In genomic region chrX:25523574-25523973, GRCh38 we compare ENCODE assay signal across 10 cellular contexts.
A peak's percentile ranks its signal among the peaks of the same experiment; 100 is the strongest.
DNase-seq lines count a peak whose midpoint lies in the region; ATAC-seq and TF ChIP-seq lines count a peak whose summit lies in the region.
"Had no signal": no experiment of that assay in that cellular context is flagged by ENCODE, and none has a peak within 500 bp of the region (broad histone marks: within the 10 kb centered on the region; RNA-seq: fewer than 3 reads in every experiment).

No MANE protein-coding gene starts in this region.

- H3K27ac ChIP-seq in dorsolateral prefrontal cortex (peak overlapping the region in 2 of 59 donors; percentile 4 to 51), vagina (no peak overlapping the region)
- H3K27ac ChIP-seq: neutrophil had no signal

- no peak overlapping the region for H3K4me3 Mint-ChIP-seq in activated naive CD4-positive, alpha-beta T cell treated with anti-CD3 and anti-CD28 coated beads for 36 hours
- H3K4me3 Mint-ChIP-seq: activated B cell treated with CpG ODN at 0.5 μM for 24 hours had no signal

- intact Hi-C loops in activated naive CD4-positive, alpha-beta T cell treated with anti-CD3 and anti-CD28 coated beads for 36 hours (cut with micrococcal nuclease), result no loop called here
- intact Hi-C loops in dorsolateral prefrontal cortex (cut with DNase I), result no loop called here
- intact Hi-C loops in posterior cingulate gyrus (cut with DNase I), result no loop called here
- intact Hi-C loops in vagina (cut with DNase I), result no loop called here

- CTCF ChIA-PET in activated naive CD4-positive, alpha-beta T cell treated with anti-CD3 and anti-CD28 coated beads for 36 hours (lab: Charles Lee), result no interaction called here

- TF ChIP-seq CTCF in dorsolateral prefrontal cortex (IDR thresholded peaks at IDR 0.05 in 54 of 56, conservative IDR thresholded peaks at IDR 0.05 in 2 of 56; ENCODE audit: low read depth in 1 of 56, partially characterized antibody in 56 of 56) (peak in 53 of 56 donors; percentile 18 to 63 (median 40)), vagina (IDR thresholded peaks at IDR 0.05) (no peak)

- DNase-seq in activated naive CD4-positive, alpha-beta T cell treated with anti-CD3 and anti-CD28 coated beads for 36 hours, result peak; percentile 9
- no peak for DNase-seq in activated naive CD4-positive, alpha-beta T cell treated with Interleukin-2 at 50 U/mL for 16 hours
- DNase-seq in NCI-H446 treated with DMSO at 0.1 percent for 48 hours (lab: John Stamatoyannopoulos, UW) (peak; percentile 4), dorsolateral prefrontal cortex (peak in 3 of 10 donors; percentile 5 to 47 (median 39)), posterior cingulate gyrus (peak in 8 of 10 donors; percentile 11 to 84 (median 33)), vagina (ENCODE audit: extremely low spot score in 2 of 2) (no peak), ecto neural progenitor cell (ENCODE audit: low spot score) (no peak)
- DNase-seq: activated B cell treated with CpG ODN at 0.5 μM for 24 hours had no signal

- H3K4me1 ChIP-seq in vagina, result no peaks in the 10 kb centered on the region

- H3K27ac Mint-ChIP-seq in activated naive CD4-positive, alpha-beta T cell treated with anti-CD3 and anti-CD28 coated beads for 36 hours, result no peak overlapping the region
- H3K27ac Mint-ChIP-seq: activated B cell treated with CpG ODN at 0.5 μM for 24 hours had no signal

- ATAC-seq in HG02642 (IDR thresholded peaks at IDR 0.05; ENCODE audit: poor library complexity, unreplicated experiment), result no peak

- H3K4me3 ChIP-seq in dorsolateral prefrontal cortex, result peak overlapping the region in 7 of 59 donors; percentile 6 to 43 (median 15)
- H3K4me3 ChIP-seq in vagina, result no peak overlapping the region

- H3K27me3 Mint-ChIP-seq in activated naive CD4-positive, alpha-beta T cell treated with anti-CD3 and anti-CD28 coated beads for 36 hours (ENCODE audit: low read depth), result no peaks in the 10 kb centered on the region
- H3K27me3 Mint-ChIP-seq: activated B cell treated with CpG ODN at 0.5 μM for 24 hours had no signal

- H3K9me3 ChIP-seq in vagina, result no peaks in the 10 kb centered on the region
- H3K9me3 ChIP-seq: neutrophil had no signal

- H3K36me3 ChIP-seq in vagina, result no peaks in the 10 kb centered on the region
- H3K36me3 ChIP-seq: neutrophil had no signal

- peaks cover 0 to 77% (median 21%) of the 10 kb centered on the region in 45 donors for H3K27me3 ChIP-seq in dorsolateral prefrontal cortex
- no peaks in the 10 kb centered on the region for H3K27me3 ChIP-seq in vagina
- H3K27me3 ChIP-seq: neutrophil had no signal

- no peaks in the 10 kb centered on the region for H3K4me1 Mint-ChIP-seq in activated naive CD4-positive, alpha-beta T cell treated with anti-CD3 and anti-CD28 coated beads for 36 hours (ENCODE audit: low read depth)
- H3K4me1 Mint-ChIP-seq: activated B cell treated with CpG ODN at 0.5 μM for 24 hours had no signal

- H3K36me3 Mint-ChIP-seq in activated naive CD4-positive, alpha-beta T cell treated with anti-CD3 and anti-CD28 coated beads for 36 hours (ENCODE audit: low read depth), result no peaks in the 10 kb centered on the region

- no peak for TF ChIP-seq POLR2A in vagina (IDR thresholded peaks at IDR 0.05)

- H3K9me3 Mint-ChIP-seq in activated naive CD4-positive, alpha-beta T cell treated with anti-CD3 and anti-CD28 coated beads for 36 hours, result no peaks in the 10 kb centered on the region
- H3K9me3 Mint-ChIP-seq: activated B cell treated with CpG ODN at 0.5 μM for 24 hours had no signal

Comparison
In these comparisons a context has a peak if more than half of its experiments do, and no peak if none do; other contexts are left out.
1. DNase-seq: peak in activated naive CD4-positive, alpha-beta T cell treated with anti-CD3 and anti-CD28 coated beads for 36 hours (single experiment), NCI-H446 treated with DMSO at 0.1 percent for 48 hours (single experiment) and posterior cingulate gyrus (8 of 10); none in activated naive CD4-positive, alpha-beta T cell treated with Interleukin-2 at 50 U/mL for 16 hours (single experiment), vagina (0 of 2) and ecto neural progenitor cell (single experiment).
2. CTCF ChIP-seq: peak in dorsolateral prefrontal cortex (53 of 56); none in vagina (0 of 3).